Comparison of ENCODE assay signal across 29 cellular contexts in the genomic region with DNA sequence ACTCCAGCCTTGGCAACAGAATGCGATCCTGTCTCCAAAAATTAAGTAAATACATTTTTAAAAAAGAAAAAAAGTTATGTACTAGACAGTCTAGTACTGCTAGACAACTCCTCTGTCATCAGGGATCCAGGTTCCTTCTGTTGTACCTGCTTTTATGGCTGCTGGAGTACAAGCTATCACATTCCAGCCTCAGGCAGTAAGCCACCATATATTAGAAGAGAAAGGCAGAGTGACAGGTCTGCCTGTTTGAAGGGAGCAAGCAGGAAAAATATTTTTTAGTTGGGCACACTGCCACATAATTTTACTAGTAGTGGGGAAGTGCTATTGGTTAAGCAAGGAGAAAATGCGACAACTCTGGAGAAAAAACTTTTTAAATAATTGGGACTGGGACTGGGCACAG.
"Had no signal": no experiment of that assay in that cellular context is flagged by ENCODE, and none has a peak within 500 bp of the region (broad histone marks: within the 10 kb centered on the region; RNA-seq: fewer than 3 reads in every experiment).

No MANE protein-coding gene starts in this region.

- H3K9me3 Mint-ChIP-seq: activated naive CD8-positive, alpha-beta T cell treated with anti-CD3 and anti-CD28 coated beads, Interleukin-2, amount 50 U/mL, for 24 hours; dendritic cell treated with granulocyte-macrophage colony-stimulating factor and Interleukin-4, amounts not matched to agents 40 ng/mL and 50 ng/mL, for 4 days; endodermal cell; naive thymus-derived CD4-positive, alpha-beta T cell; neural progenitor cell; T-helper 2 cell treated with Interferon-gamma antibody and Interleukin-4, amounts not matched to agents 5 μg/mL and 100 μg/mL, for 36 hours had no signal

- H3K4me3 ChIP-seq: breast epithelium, esophagus muscularis mucosa, heart right ventricle, neural progenitor cell, right atrium auricular region, smooth muscle cell, suprapubic skin, tibial artery had no signal

- H3K9me3 ChIP-seq: breast epithelium, esophagus muscularis mucosa, heart right ventricle, right atrium auricular region, suprapubic skin, tibial artery had no signal

- H3K4me3 Mint-ChIP-seq: activated naive CD8-positive, alpha-beta T cell treated with anti-CD3 and anti-CD28 coated beads, Interleukin-2, amount 50 U/mL, for 24 hours; dendritic cell treated with granulocyte-macrophage colony-stimulating factor and Interleukin-4, amounts not matched to agents 40 ng/mL and 50 ng/mL, for 4 days; endodermal cell; naive thymus-derived CD4-positive, alpha-beta T cell; neural progenitor cell; T-helper 2 cell treated with Interferon-gamma antibody and Interleukin-4, amounts not matched to agents 5 μg/mL and 100 μg/mL, for 36 hours had no signal

- ATAC-seq: activated naive CD8-positive, alpha-beta T cell treated with anti-CD3 and anti-CD28 coated beads, Interleukin-2, amount 50 U/mL, for 24 hours; foreskin keratinocyte; heart right ventricle; naive thymus-derived CD4-positive, alpha-beta T cell had no signal

- H3K4me1 Mint-ChIP-seq: endodermal cell, neural progenitor cell had no signal

- H3K4me1 ChIP-seq: breast epithelium, esophagus muscularis mucosa, foreskin keratinocyte, heart right ventricle, neural progenitor cell, right atrium auricular region, suprapubic skin, tibial artery had no signal

- H3K36me3 ChIP-seq: breast epithelium had no signal

- H3K27me3 Mint-ChIP-seq: activated naive CD8-positive, alpha-beta T cell treated with anti-CD3 and anti-CD28 coated beads, Interleukin-2, amount 50 U/mL, for 24 hours; dendritic cell treated with granulocyte-macrophage colony-stimulating factor and Interleukin-4, amounts not matched to agents 40 ng/mL and 50 ng/mL, for 4 days; naive thymus-derived CD4-positive, alpha-beta T cell had no signal

- DNase-seq: activated CD4-positive, alpha-beta T cell treated with anti-CD3 and anti-CD28 coated beads for 4 hours; activated CD4-positive, alpha-beta T cell treated with anti-CD3 and anti-CD28 coated beads, Interleukin-2, amount 50 U/mL, for 4 hours; activated CD8-positive, alpha-beta memory T cell treated with anti-CD3 and anti-CD28 coated beads, Interleukin-2, amount 50 U/mL, for 4 hours; activated effector memory CD4-positive, alpha-beta T cell treated with Interleukin-2 at 50 U/mL for 16 hours; activated naive CD4-positive, alpha-beta T cell treated with Interleukin-2 at 50 U/mL for 16 hours; activated naive CD8-positive, alpha-beta T cell treated with anti-CD3 and anti-CD28 coated beads, Interleukin-2, amount 50 U/mL, for 24 hours; activated T-cell treated with anti-CD3 and anti-CD28 coated beads, Interleukin-2, amount 50 U/mL, for 1 hour; amygdala; central memory CD4-positive, alpha-beta T cell; endodermal cell; foreskin keratinocyte; heart right ventricle; midbrain; naive thymus-derived CD4-positive, alpha-beta T cell; occipital lobe; stimulated activated CD4-positive, alpha-beta T cell treated with anti-CD3 and anti-CD28 coated beads, Interleukin-1b, Interleukin-23, amount 100 ng/mL, for 48 hours; stimulated activated CD4-positive, alpha-beta T cell treated with anti-CD3 and anti-CD28 coated beads, Interleukin-4, amount 100 ng/mL, for 4 hours; stimulated activated CD8-positive, alpha-beta memory T cell treated with anti-CD3 and anti-CD28 coated beads, Interleukin-4, amount 100 ng/mL, for 48 hours; stimulated activated naive CD4-positive, alpha-beta T cell; T-helper 1 cell; tibial artery had no signal

- H3K27ac Mint-ChIP-seq: activated naive CD8-positive, alpha-beta T cell treated with anti-CD3 and anti-CD28 coated beads, Interleukin-2, amount 50 U/mL, for 24 hours; dendritic cell treated with granulocyte-macrophage colony-stimulating factor and Interleukin-4, amounts not matched to agents 40 ng/mL and 50 ng/mL, for 4 days; endodermal cell; neural progenitor cell; T-helper 2 cell treated with Interferon-gamma antibody and Interleukin-4, amounts not matched to agents 5 μg/mL and 100 μg/mL, for 36 hours had no signal

- H3K27ac ChIP-seq: breast epithelium, esophagus muscularis mucosa, foreskin keratinocyte, heart right ventricle, neural progenitor cell, right atrium auricular region, suprapubic skin, tibial artery had no signal

- H3K27me3 ChIP-seq: breast epithelium, esophagus muscularis mucosa, foreskin keratinocyte, heart right ventricle, neural progenitor cell, right atrium auricular region, suprapubic skin, tibial artery had no signal
